In the genomic region with DNA sequence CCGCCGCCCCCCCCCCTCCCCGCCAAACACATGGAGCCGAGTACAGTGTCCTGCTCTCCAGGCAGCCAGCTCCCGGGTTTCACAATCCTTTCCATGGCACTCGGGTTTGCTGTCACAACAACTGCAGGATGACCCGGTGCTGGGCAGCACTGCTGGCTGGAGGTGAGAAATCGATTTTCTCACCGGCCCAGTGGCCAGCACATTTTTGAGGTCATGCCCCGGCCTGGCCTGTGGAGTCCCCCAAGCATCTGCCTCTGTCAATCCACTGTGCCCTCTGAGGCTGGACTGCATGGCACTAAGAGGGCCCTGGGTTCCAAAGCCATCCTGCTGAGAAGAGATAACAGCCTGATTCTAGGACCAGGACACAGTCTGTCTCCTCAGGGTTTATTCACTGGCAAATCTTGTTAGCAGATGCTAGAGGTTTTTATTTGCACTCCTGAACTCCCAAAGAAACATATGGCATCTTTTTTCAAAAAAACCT, we compare ENCODE assay signal across 9 cellular contexts.
A peak's percentile ranks its signal among the peaks of the same experiment; 100 is the strongest.
DNase-seq lines count a peak whose midpoint lies in the region; ATAC-seq and TF ChIP-seq lines count a peak whose summit lies in the region.
"Had no signal": no experiment of that assay in that cellular context is flagged by ENCODE, and none has a peak within 500 bp of the region (broad histone marks: within the 10 kb centered on the region; RNA-seq: fewer than 3 reads in every experiment).

No MANE protein-coding gene starts in this region.

- ATAC-seq in sciatic nerve, result peak; percentile 84
- no peak for ATAC-seq in HG03108 (IDR thresholded peaks at IDR 0.05; ENCODE audit: unreplicated experiment)

- H3K27me3 ChIP-seq in esophagus squamous epithelium, result no peaks in the 10 kb centered on the region

- H3K9me3 ChIP-seq in esophagus squamous epithelium, result no peaks in the 10 kb centered on the region

- no peak overlapping the region for H3K4me3 ChIP-seq in esophagus squamous epithelium

- peak; percentile 60 for DNase-seq in GM03348 (ENCODE audit: low spot score)
- DNase-seq in NCI-H82 treated with DMSO at 0.1 percent for 48 hours (lab: John Stamatoyannopoulos, UW; ENCODE audit: unreplicated experiment), result peak; percentile 95
- no peak for DNase-seq in esophagus squamous epithelium (lab: John Stamatoyannopoulos, UW)
- no peak for DNase-seq in sciatic nerve (ENCODE audit: low spot score)
- DNase-seq in NCI-H226, result no peak
- DNase-seq in T-helper 9 cell, result no peak
- DNase-seq in inferior parietal cortex (ENCODE audit: extremely low spot score), result no peak
- DNase-seq: activated CD4-positive, alpha-beta T cell treated with anti-CD3 and anti-CD28 coated beads for 4 hours had no signal

- peaks cover 0 to 65% (median 17%) of the 10 kb centered on the region in 3 donors for H3K4me1 ChIP-seq in esophagus squamous epithelium

- H3K36me3 ChIP-seq in esophagus squamous epithelium, result peaks cover 0 to 8% (median 0%) of the 10 kb centered on the region in 3 donors

- no peak for TF ChIP-seq POLR2A in esophagus squamous epithelium (IDR thresholded peaks at IDR 0.05)

- TF ChIP-seq CTCF in esophagus squamous epithelium (IDR thresholded peaks at IDR 0.05), result no peak

- peak overlapping the region in 3 of 4 donors; percentile 19 to 70 (median 70) for H3K27ac ChIP-seq in esophagus squamous epithelium

- intact Hi-C loops in esophagus squamous epithelium (cut with DNase I) (no loop called here), sciatic nerve (cut with DNase I) (no loop called here)

- 13 to 25% methylated on average over 2 to 3 of the region's 10 CpGs for WGBS in esophagus squamous epithelium, 2 donors

Comparison
In these comparisons a context has a peak if more than half of its experiments do, and no peak if none do; other contexts are left out.
1. DNase-seq: peak in GM03348 (single experiment) and NCI-H82 treated with DMSO at 0.1 percent for 48 hours (single experiment); none in esophagus squamous epithelium (single experiment), sciatic nerve (single experiment), NCI-H226 (single experiment), T-helper 9 cell (single experiment) and inferior parietal cortex (single experiment).